In the genomic region with DNA sequence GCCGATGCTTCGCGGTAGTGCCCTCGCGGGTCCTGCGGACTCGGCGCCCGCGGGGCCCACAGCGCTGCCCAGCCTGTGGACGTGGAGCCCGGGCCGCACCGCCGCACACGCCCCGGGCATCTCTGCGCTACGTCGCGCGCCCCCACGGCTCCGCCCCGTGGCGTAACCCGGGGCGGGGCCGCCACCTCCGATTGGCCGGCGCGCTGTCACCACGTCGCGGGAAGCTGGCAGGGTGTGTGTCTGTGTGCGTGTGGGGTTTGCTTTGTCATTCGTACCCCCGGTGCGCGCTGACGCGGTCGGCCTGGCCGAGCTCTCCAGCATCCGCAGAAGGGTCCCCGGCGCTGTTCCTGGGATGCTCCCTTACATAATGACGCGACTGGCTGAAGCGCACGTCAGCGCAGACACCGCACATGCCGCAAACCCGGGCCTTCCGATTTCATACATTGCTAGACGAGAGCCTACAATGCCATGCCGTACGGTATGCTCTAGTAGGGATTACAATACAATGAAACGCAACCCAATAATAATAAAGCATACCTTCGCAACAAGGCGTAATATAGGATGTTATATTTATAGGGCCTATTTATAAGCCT, we compare ENCODE assay signal across 8 cellular contexts. TPM values are rescaled to one million over a fixed set of nuclear protein-coding genes. Genes with fewer than 3 reads are reported as not detected.
A peak's percentile ranks its signal among the peaks of the same experiment; 100 is the strongest.
DNase-seq lines count a peak whose midpoint lies in the region; ATAC-seq and TF ChIP-seq lines count a peak whose summit lies in the region.

No MANE protein-coding gene starts in this region.

- intact Hi-C loops in mammary epithelial cell (cut with micrococcal nuclease) = loop anchor here (10.0 kb wide), 1 partner anchor 95 kb away; no protein-coding TSS in a partner anchor

- in situ Hi-C loops in mammary epithelial cell (cut with MboI; ENCODE audit: low sequenced_read_pairs in 2 of 2) = no loop called here

- peaks cover 7% of the 10 kb centered on the region for H3K4me1 ChIP-seq in mammary epithelial cell (ENCODE audit: insufficient read depth, low read length)

- H3K9ac ChIP-seq in mammary epithelial cell (ENCODE audit: insufficient read depth, low read length) = peak overlapping the region; percentile 92

- 0% methylated on average over 43 of the region's 64 CpGs for WGBS in mammary epithelial cell (ENCODE audit: low coverage, missing lambda C conversion rate)

- ATAC-seq in GM18907 (IDR thresholded peaks at IDR 0.05; ENCODE audit: unreplicated experiment) (peak; percentile 75), HG03108 (IDR thresholded peaks at IDR 0.05; ENCODE audit: unreplicated experiment) (peak; percentile 70)

- DNase-seq in AG04450 (ENCODE audit: low read depth, low spot score) (peak; percentile 27), NCI-H2171 treated with DMSO at 0.1 percent for 48 hours (lab: John Stamatoyannopoulos, UW) (peak; percentile 91), WERI-Rb-1 (peak; percentile 87), mammary epithelial cell (peak; percentile 73), iris pigment epithelial cell (ENCODE audit: low read depth) (peak; percentile 76)
- peak; percentile 83 for DNase-seq in stimulated activated CD4-positive, alpha-beta T cell treated with anti-CD3 and anti-CD28 coated beads, Interleukin-12 subunit alpha, Interleukin-12 subunit beta, amount 100 ng/mL, for 4 hours

- H4K20me1 ChIP-seq in mammary epithelial cell (ENCODE audit: insufficient read depth, low read length) = no peaks in the 10 kb centered on the region

- peaks cover 11% of the 10 kb centered on the region for H3K36me3 ChIP-seq in WERI-Rb-1
- no peaks in the 10 kb centered on the region for H3K36me3 ChIP-seq in mammary epithelial cell (ENCODE audit: insufficient read depth, low read length)

- peaks cover 36% of the 10 kb centered on the region for H3K79me2 ChIP-seq in mammary epithelial cell (ENCODE audit: insufficient read depth, low read length)

- peak overlapping the region; percentile 86 for H3K4me3 ChIP-seq in AG04450 (ENCODE audit: low read depth, low read length)
- H3K4me3 ChIP-seq in WERI-Rb-1 (ENCODE audit: low read depth, low read length) = peak overlapping the region; percentile 96
- peak overlapping the region; percentile 72 to 87 (median 75) for H3K4me3 ChIP-seq in mammary epithelial cell (replicated peaks in 1 of 3; ENCODE audit: insufficient read depth in 1 of 3, low read depth in 2 of 3, low read length in 3 of 3)

- peak overlapping the region; percentile 58 for H3K27ac ChIP-seq in AG04450 (ENCODE audit: low read depth, low read length)
- H3K27ac ChIP-seq in WERI-Rb-1 = peak overlapping the region; percentile 97
- peak overlapping the region; percentile 88 for H3K27ac ChIP-seq in mammary epithelial cell (ENCODE audit: insufficient read depth, low read depth, low read length)

- CTCF ChIA-PET in AG04450 (lab: Charles Lee) = no interaction called here
- CTCF ChIA-PET in mammary epithelial cell (lab: Charles Lee; ENCODE audit: low non-redundant PET) = interaction anchor here (0.6 kb wide), 1 partner anchor 351 kb away, joined by 3 read pairs; no protein-coding TSS in a partner anchor

- TF ChIP-seq CTCF in AG04450 (IDR thresholded peaks at IDR 0.05; ENCODE audit: low read depth, low read length) (no peak), WERI-Rb-1 (IDR thresholded peaks at IDR 0.05; ENCODE audit: low read depth, low read length) (no peak), mammary epithelial cell (conservative IDR thresholded peaks at IDR 0.05 in 1 of 2, IDR thresholded peaks at IDR 0.05 in 1 of 2; ENCODE audit: extremely low read depth in 1 of 2, insufficient read depth in 1 of 2, low read depth in 1 of 2, low read length in 2 of 2) (no peak)

- BruUV-seq in mammary epithelial cell (replicated peaks; lab: Mats Ljungman, UMichigan) = no TSS peak

- H3K27me3 ChIP-seq in AG04450 (ENCODE audit: control insufficient read depth, insufficient read depth, low read length) (no peaks in the 10 kb centered on the region), WERI-Rb-1 (ENCODE audit: insufficient read depth, low read depth, severe bottlenecking) (no peaks in the 10 kb centered on the region), mammary epithelial cell (ENCODE audit: insufficient read depth, low read length) (no peaks in the 10 kb centered on the region)

- H3K9me3 ChIP-seq in AG04450 (ENCODE audit: control insufficient read depth, insufficient read depth, low read length) (no peaks in the 10 kb centered on the region), WERI-Rb-1 (ENCODE audit: severe bottlenecking) (no peaks in the 10 kb centered on the region), mammary epithelial cell (replicated peaks; ENCODE audit: insufficient read depth, low read length) (no peaks in the 10 kb centered on the region)

- peak overlapping the region; percentile 91 for H2AFZ ChIP-seq in mammary epithelial cell (ENCODE audit: low read depth, low read length)

- dilution Hi-C loops in mammary epithelial cell (cut with HindIII; ENCODE audit: low sequenced_read_pairs) = no loop called here

- peak overlapping the region; percentile 93 for H3K4me2 ChIP-seq in mammary epithelial cell (ENCODE audit: insufficient read depth, low read depth, low read length)

- POLR2A ChIA-PET in AG04450 (lab: Yijun Ruan, JAX) = interaction anchor here (0.6 to 1.1 kb wide), 4 partner anchors 38 to 198 kb away, joined by 3 to 8 read pairs (median 5); partner anchors contain the start of genes RSRP1 and SYF2

RNA-seq across cellular contexts. Expression of gene MACO1, which starts 0.5 kb away (rescaled TPM):
- 11.6 and 16.7 TPM in 2 replicates for polyA plus RNA-seq in AG04450 (2011; rRNA removed)
- 7.8 and 10.5 TPM in 2 replicates for polyA minus RNA-seq in AG04450 (2011; rRNA and poly(A)+ RNA removed)
- total RNA-seq in mammary epithelial cell = 10 to 100 TPM; 16.8 to 17.4 TPM
- 8.8 TPM for polyA plus RNA-seq in mammary epithelial cell
- 10.4 TPM for polyA minus RNA-seq in mammary epithelial cell

RNA-seq across cellular contexts. Expression of gene RHCE, which starts 9.5 kb away (rescaled TPM):
- 0.25 and 0.42 TPM in 2 replicates for polyA plus RNA-seq in AG04450 (2011; rRNA removed)
- 0.39 and 0.46 TPM in 2 replicates for polyA minus RNA-seq in AG04450 (2011; rRNA and poly(A)+ RNA removed)
- under 1 TPM in 1 of 2 donors, not detected in 1; 0.17 TPM for total RNA-seq in mammary epithelial cell
- polyA plus RNA-seq in mammary epithelial cell = 0.32 TPM
- polyA minus RNA-seq in mammary epithelial cell = not detected

Comparison
In these comparisons a context has a peak if more than half of its experiments do, and no peak if none do; other contexts are left out.
1. Peak in every context shown above with its lines: DNase-seq, ATAC-seq, H3K4me3 ChIP-seq and H3K27ac ChIP-seq.
2. DNase-seq: peak in every context shown above with its lines; median percentile 91 in NCI-H2171 treated with DMSO at 0.1 percent for 48 hours; 87 in WERI-Rb-1; 83 in stimulated activated CD4-positive, alpha-beta T cell treated with anti-CD3 and anti-CD28 coated beads, Interleukin-12 subunit alpha, Interleukin-12 subunit beta, amount 100 ng/mL, for 4 hours; 76 in iris pigment epithelial cell; 73 in mammary epithelial cell; 27 in AG04450.